ENCODE assay signal across 38 cellular contexts in genomic region chr2:96949153-96949520, GRCh38. TPM values are rescaled to one million over a fixed set of nuclear protein-coding genes. Genes with fewer than 3 reads are reported as not detected.
"Had no signal": no experiment of that assay in that cellular context is flagged by ENCODE, and none has a peak within 500 bp of the region (broad histone marks: within the 10 kb centered on the region; RNA-seq: fewer than 3 reads in every experiment).

No MANE protein-coding gene starts in this region.

- H3K27ac ChIP-seq: body of pancreas, breast epithelium, KMS-11, Peyer's patch, SJSA1 had no signal

- H3K9me3 ChIP-seq: body of pancreas, breast epithelium, Peyer's patch, SJSA1, SK-N-SH had no signal

- DNase-seq: activated CD4-positive, alpha-beta T cell treated with anti-CD3 and anti-CD28 coated beads for 36 hours; activated CD4-positive, alpha-beta T cell treated with anti-CD3 and anti-CD28 coated beads, Interleukin-2, amount 10 ng/mL, durations not matched to agents 7 days and 5 days; activated CD4-positive, alpha-beta T cell treated with anti-CD3 and anti-CD28 coated beads, Interleukin-2, amount 50 U/mL, for 48 hours; activated CD8-positive, alpha-beta memory T cell treated with anti-CD3 and anti-CD28 coated beads for 24 hours; activated CD8-positive, alpha-beta memory T cell treated with anti-CD3 and anti-CD28 coated beads, Interleukin-2, amount 10 ng/mL, durations not matched to agents 7 days and 5 days; activated CD8-positive, alpha-beta memory T cell treated with anti-CD3 and anti-CD28 coated beads, Interleukin-2, amount 50 U/mL, for 48 hours; activated effector memory CD4-positive, alpha-beta T cell treated with anti-CD3 and anti-CD28 coated beads, Interleukin-2, amount 50 U/mL, for 16 hours; activated naive CD4-positive, alpha-beta T cell; activated naive CD4-positive, alpha-beta T cell treated with anti-CD3 and anti-CD28 coated beads, Interleukin-2, amount 50 U/mL, for 16 hours; activated naive CD8-positive, alpha-beta T cell treated with anti-CD3 and anti-CD28 coated beads for 36 hours; activated T-cell treated with anti-CD3 and anti-CD28 coated beads, Interleukin-2, amount 50 U/mL, for 1 hour; activated T-cell treated with anti-CD3 and anti-CD28 coated beads, Interleukin-2, amount 50 U/mL, for 72 hours; amniotic stem cell; body of pancreas; cerebellar nuclear complex; MM.1S; MV-4-11; NCI-H1092; NCI-H1436 treated with DMSO at 0.1 percent for 48 hours; NCI-H1694 treated with DMSO at 0.1 percent for 48 hours; NCI-H2029; NCI-H345; NCI-H524 treated with DMSO at 0.1 percent for 48 hours; NK-92 treated with Interleukin-12 subunit alpha and Interleukin-12 subunit beta, amount 100 ng/mL, for 24 hours; PC-3; RPMI8226; SHP77 treated with DMSO at 0.1 percent for 48 hours; SK-N-SH; T-helper 17 cell had no signal

- H3K27me3 ChIP-seq: body of pancreas, breast epithelium, Peyer's patch, SJSA1 had no signal

- ATAC-seq: activated CD4-positive, alpha-beta T cell treated with anti-CD3 and anti-CD28 coated beads for 36 hours; activated CD4-positive, CD25-positive, alpha-beta regulatory T cell treated with anti-CD3 and anti-CD28 coated beads, Interleukin-2, amount 50 U/mL, for 24 hours; activated CD8-positive, alpha-beta memory T cell treated with anti-CD3 and anti-CD28 coated beads, Interleukin-2, amount 10 ng/mL, durations not matched to agents 7 days and 5 days; activated T-cell treated with anti-CD3 and anti-CD28 coated beads, Interleukin-2, amount 50 U/mL, for 72 hours; activated T-helper 17 cell treated with anti-CD3 and anti-CD28 coated beads, Interleukin-2, amount 50 U/mL, for 72 hours; body of pancreas; PC-3; T-helper 17 cell; WTC11 had no signal

- H3K36me3 ChIP-seq: breast epithelium, Peyer's patch, SJSA1 had no signal

- H3K4me3 ChIP-seq: body of pancreas, breast epithelium, Peyer's patch, SJSA1 had no signal

RNA-seq across cellular contexts. Expression of gene FAM178B, which starts 37.2 kb away (rescaled TPM):
- total RNA-seq: activated CD8-positive, alpha-beta memory T cell treated with anti-CD3 and anti-CD28 coated beads, Interleukin-2, amount 10 ng/mL, durations not matched to agents 7 days and 5 days; activated T-helper 17 cell treated with anti-CD3 and anti-CD28 coated beads, Interleukin-2, amount 50 U/mL, for 72 hours; astrocyte; body of pancreas; NCI-H460; PC-3; Peyer's patch; SJSA1; T-helper 17 cell had no signal
